8 cellular contexts compared by ENCODE assay signal in the genomic region with DNA sequence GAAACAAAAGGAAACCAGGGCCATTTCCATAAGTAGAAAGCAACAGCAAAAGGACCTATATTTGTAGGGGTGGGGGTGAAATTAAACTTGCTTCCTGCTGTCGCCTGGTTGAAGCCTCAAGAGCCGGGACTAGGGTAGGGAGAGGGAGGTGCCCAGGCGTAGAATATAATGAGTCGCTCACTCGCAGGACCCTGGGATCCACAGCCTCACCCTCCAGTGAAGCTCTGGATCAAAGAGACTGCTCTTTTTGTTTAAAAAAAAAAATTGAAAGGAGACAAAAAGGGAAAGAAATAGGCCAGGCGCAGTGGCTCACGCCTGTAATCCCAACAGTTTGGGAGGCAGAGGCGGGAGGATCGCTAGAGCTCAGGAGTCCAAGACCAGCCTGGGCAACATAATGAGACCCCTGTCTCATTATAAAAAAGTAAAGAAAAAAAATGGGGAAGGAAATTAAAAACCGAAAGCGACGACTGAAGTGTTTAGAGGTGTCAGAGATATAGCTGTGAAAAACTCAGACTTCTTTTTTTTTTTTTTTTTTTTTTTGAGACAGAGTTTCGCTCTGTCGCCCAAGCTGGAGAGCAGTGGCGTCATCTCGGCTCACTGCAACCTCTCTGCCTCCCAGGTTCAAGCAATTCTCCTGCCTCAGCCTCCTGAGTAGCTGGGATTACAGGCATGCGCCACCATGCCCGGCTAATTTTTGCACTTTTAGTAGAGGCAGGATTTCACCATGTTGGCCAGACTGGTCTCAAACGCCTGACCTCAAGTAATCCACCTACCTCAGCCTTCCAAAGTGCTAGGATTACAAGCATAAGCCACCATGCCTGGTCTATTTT. TPM values are rescaled to one million over a fixed set of nuclear protein-coding genes. Genes with fewer than 3 reads are reported as not detected.
DNase-seq lines count a peak whose midpoint lies in the region; ATAC-seq lines count a peak whose summit lies in the region.

No MANE protein-coding gene starts in this region.

- DNase-seq in KBM-7, result peak; percentile 83
- DNase-seq in activated CD4-positive, alpha-beta T cell treated with anti-CD3 and anti-CD28 coated beads for 48 hours, result peak; percentile 68
- DNase-seq in right cardiac atrium, result no peak
- peak; percentile 47 to 57 for DNase-seq in stimulated activated naive CD8-positive, alpha-beta T cell treated with anti-CD3 and anti-CD28 coated beads, Interleukin-15, amount 100 ng/mL, for 72 hours
- no peak for DNase-seq in NCI-H774 (lab: John Stamatoyannopoulos, UW)
- no peak for DNase-seq in glomerular visceral epithelial cell (ENCODE audit: extremely low spot score)

- peak overlapping the region; percentile 81 to 91 for H3K4me3 Mint-ChIP-seq in stimulated activated naive CD8-positive, alpha-beta T cell treated with anti-CD3 and anti-CD28 coated beads, Interleukin-15, amount 100 ng/mL, for 72 hours

- ATAC-seq in right cardiac atrium (peak in 1 of 2 donors; percentile 45), GM19397 (IDR thresholded peaks at IDR 0.05; ENCODE audit: unreplicated experiment) (no peak), GM21367 (IDR thresholded peaks at IDR 0.05; ENCODE audit: unreplicated experiment) (no peak)
- peak; percentile 21 for ATAC-seq in stimulated activated naive CD8-positive, alpha-beta T cell treated with anti-CD3 and anti-CD28 coated beads, Interleukin-15, amount 100 ng/mL, for 72 hours

- H3K27me3 Mint-ChIP-seq in stimulated activated naive CD8-positive, alpha-beta T cell treated with anti-CD3 and anti-CD28 coated beads, Interleukin-15, amount 100 ng/mL, for 72 hours, result no peaks in the 10 kb centered on the region

- peaks cover 2% of the 10 kb centered on the region for H3K4me1 ChIP-seq in right cardiac atrium (ENCODE audit: control insufficient read depth, insufficient read depth, low read length)

- intact Hi-C loops in right cardiac atrium (cut with DNase I), result no loop called here

- peak overlapping the region; percentile 59 for H3K27ac ChIP-seq in right cardiac atrium (ENCODE audit: low read length)

- H3K27ac Mint-ChIP-seq in stimulated activated naive CD8-positive, alpha-beta T cell treated with anti-CD3 and anti-CD28 coated beads, Interleukin-15, amount 100 ng/mL, for 72 hours, result peak overlapping the region; percentile 97 to 99

- 61% methylated on average over 19 of the region's 19 CpGs for WGBS in right cardiac atrium

- peaks cover 85% of the 10 kb centered on the region for H3K4me1 Mint-ChIP-seq in stimulated activated naive CD8-positive, alpha-beta T cell treated with anti-CD3 and anti-CD28 coated beads, Interleukin-15, amount 100 ng/mL, for 72 hours

- peaks cover 0 to 5% of the 10 kb centered on the region in 2 donors for H3K9me3 Mint-ChIP-seq in stimulated activated naive CD8-positive, alpha-beta T cell treated with anti-CD3 and anti-CD28 coated beads, Interleukin-15, amount 100 ng/mL, for 72 hours

- H3K27me3 ChIP-seq in right cardiac atrium (ENCODE audit: control insufficient read depth, insufficient read depth), result no peaks in the 10 kb centered on the region

- no peak overlapping the region for H3K4me3 ChIP-seq in right cardiac atrium (ENCODE audit: low read length)

- in situ Hi-C loops in KBM-7 (cut with MboI; ENCODE audit: low pct_unique_long_range_greater_than_20kb, low sequenced_read_pairs), result no loop called here

- no peaks in the 10 kb centered on the region for H3K9me3 ChIP-seq in right cardiac atrium (ENCODE audit: control insufficient read depth, low read length)

RNA-seq across cellular contexts. Expression of gene ADGRE5, which starts 10.9 kb away (rescaled TPM):
- total RNA-seq in right cardiac atrium, result 10 to 100 TPM; 27.6 to 41.0 (median 35.1) TPM
- polyA plus RNA-seq in right cardiac atrium, result 17.7 TPM

RNA-seq across cellular contexts. Expression of gene DDX39A, which starts 48.8 kb away (rescaled TPM):
- 10 to 100 TPM; 20.7 to 34.7 (median 30.2) TPM for total RNA-seq in right cardiac atrium
- polyA plus RNA-seq in right cardiac atrium, result 30.3 TPM

Comparison
In these comparisons a context has a peak if more than half of its experiments do, and no peak if none do; other contexts are left out.
1. DNase-seq: peak in KBM-7 (single experiment), activated CD4-positive, alpha-beta T cell treated with anti-CD3 and anti-CD28 coated beads for 48 hours (single experiment) and stimulated activated naive CD8-positive, alpha-beta T cell treated with anti-CD3 and anti-CD28 coated beads, Interleukin-15, amount 100 ng/mL, for 72 hours (2 of 2); none in right cardiac atrium (0 of 3), NCI-H774 (single experiment) and glomerular visceral epithelial cell (single experiment).